13 cellular contexts compared by ENCODE assay signal in genomic region chr2:160299540-160299939, GRCh38.
DNase-seq lines count a peak whose midpoint lies in the region; ATAC-seq and TF ChIP-seq lines count a peak whose summit lies in the region.
"Had no signal": no experiment of that assay in that cellular context is flagged by ENCODE, and none has a peak within 500 bp of the region (broad histone marks: within the 10 kb centered on the region; RNA-seq: fewer than 3 reads in every experiment).

No MANE protein-coding gene starts in this region.

- peaks cover 67 to 81% of the 10 kb centered on the region in 2 donors for H3K36me3 Mint-ChIP-seq in CD14-positive monocyte
- peaks cover 57% of the 10 kb centered on the region for H3K36me3 Mint-ChIP-seq in activated T-helper 1 cell treated with anti-CD3 and anti-CD28 coated beads, Interleukin-12 subunit alpha, Interleukin-12 subunit beta, Interleukin-2, Interleukin-4 antibody, amounts not matched to agents 30 ng/mL and 10 ng/mL and 1 ng/mL, durations not matched to agents 14 hours and 24 hours and 36 hours (ENCODE audit: low read depth)

- no peak for DNase-seq in CD14-positive monocyte (ENCODE audit: low spot score)
- DNase-seq in ELR (ENCODE audit: low read depth): peak; percentile 76
- DNase-seq in activated T-helper 1 cell treated with anti-CD3 and anti-CD28 coated beads, Interleukin-12 subunit alpha, Interleukin-12 subunit beta, Interleukin-2, Interleukin-4 antibody, amounts not matched to agents 30 ng/mL and 10 ng/mL and 1 ng/mL, durations not matched to agents 14 hours and 24 hours and 36 hours (ENCODE audit: low spot score): no peak
- peak; percentile 60 for DNase-seq in kidney tubule cell (ENCODE audit: low spot score)
- DNase-seq in amniotic stem cell (lab: John Stamatoyannopoulos, UW): no peak
- DNase-seq: MG63, NCI-H2227 treated with DMSO at 0.1 percent for 48 hours, RPMI8226, small intestine had no signal

- H3K27me3 Mint-ChIP-seq in CD14-positive monocyte (ENCODE audit: low read depth in 3 of 3): no peaks in the 10 kb centered on the region
- H3K27me3 Mint-ChIP-seq in activated T-helper 1 cell treated with anti-CD3 and anti-CD28 coated beads, Interleukin-12 subunit alpha, Interleukin-12 subunit beta, Interleukin-2, Interleukin-4 antibody, amounts not matched to agents 30 ng/mL and 10 ng/mL and 1 ng/mL, durations not matched to agents 14 hours and 24 hours and 36 hours (ENCODE audit: insufficient read depth): no peaks in the 10 kb centered on the region

- H3K9me3 Mint-ChIP-seq in CD14-positive monocyte: peaks cover 0 to 1% (median 0%) of the 10 kb centered on the region in 7 donors
- H3K9me3 Mint-ChIP-seq in activated T-helper 1 cell treated with anti-CD3 and anti-CD28 coated beads, Interleukin-12 subunit alpha, Interleukin-12 subunit beta, Interleukin-2, Interleukin-4 antibody, amounts not matched to agents 30 ng/mL and 10 ng/mL and 1 ng/mL, durations not matched to agents 14 hours and 24 hours and 36 hours: no peaks in the 10 kb centered on the region
- H3K9me3 Mint-ChIP-seq: brain, nephron had no signal

- H3K4me1 Mint-ChIP-seq in CD14-positive monocyte: peaks cover 20% of the 10 kb centered on the region
- peaks cover 68% of the 10 kb centered on the region for H3K4me1 Mint-ChIP-seq in activated T-helper 1 cell treated with anti-CD3 and anti-CD28 coated beads, Interleukin-12 subunit alpha, Interleukin-12 subunit beta, Interleukin-2, Interleukin-4 antibody, amounts not matched to agents 30 ng/mL and 10 ng/mL and 1 ng/mL, durations not matched to agents 14 hours and 24 hours and 36 hours (ENCODE audit: low read depth)

- TF ChIP-seq CTCF in CD14-positive monocyte (IDR thresholded peaks at IDR 0.05): no peak

- intact Hi-C loops in CD14-positive monocyte (cut with micrococcal nuclease): no loop called here
- intact Hi-C loops in activated T-helper 1 cell treated with anti-CD3 and anti-CD28 coated beads, Interleukin-12 subunit alpha, Interleukin-12 subunit beta, Interleukin-2, Interleukin-4 antibody, amounts not matched to agents 30 ng/mL and 10 ng/mL and 1 ng/mL, durations not matched to agents 14 hours and 24 hours and 36 hours (cut with micrococcal nuclease): no loop called here

- no peak overlapping the region for H3K4me3 Mint-ChIP-seq in CD14-positive monocyte
- H3K4me3 Mint-ChIP-seq in activated T-helper 1 cell treated with anti-CD3 and anti-CD28 coated beads, Interleukin-12 subunit alpha, Interleukin-12 subunit beta, Interleukin-2, Interleukin-4 antibody, amounts not matched to agents 30 ng/mL and 10 ng/mL and 1 ng/mL, durations not matched to agents 14 hours and 24 hours and 36 hours: no peak overlapping the region
- H3K4me3 Mint-ChIP-seq: brain, nephron had no signal

- ATAC-seq in HG03354 (IDR thresholded peaks at IDR 0.05; ENCODE audit: poor library complexity, severe bottlenecking, unreplicated experiment) (no peak), GM19324 (IDR thresholded peaks at IDR 0.05; ENCODE audit: low FRiP score, unreplicated experiment) (no peak)

- H3K27ac Mint-ChIP-seq in CD14-positive monocyte: peak overlapping the region in 5 of 7 donors; percentile 1 to 48 (median 12)
- H3K27ac Mint-ChIP-seq in activated T-helper 1 cell treated with anti-CD3 and anti-CD28 coated beads, Interleukin-12 subunit alpha, Interleukin-12 subunit beta, Interleukin-2, Interleukin-4 antibody, amounts not matched to agents 30 ng/mL and 10 ng/mL and 1 ng/mL, durations not matched to agents 14 hours and 24 hours and 36 hours: peak overlapping the region; percentile 41
- H3K27ac Mint-ChIP-seq: brain, nephron had no signal

Comparison
In these comparisons a context has a peak if more than half of its experiments do, and no peak if none do; other contexts are left out.
1. DNase-seq: peak in ELR (single experiment) and kidney tubule cell (single experiment); none in CD14-positive monocyte (single experiment), activated T-helper 1 cell treated with anti-CD3 and anti-CD28 coated beads, Interleukin-12 subunit alpha, Interleukin-12 subunit beta, Interleukin-2, Interleukin-4 antibody, amounts not matched to agents 30 ng/mL and 10 ng/mL and 1 ng/mL, durations not matched to agents 14 hours and 24 hours and 36 hours (single experiment) and amniotic stem cell (single experiment).